In the genomic region with DNA sequence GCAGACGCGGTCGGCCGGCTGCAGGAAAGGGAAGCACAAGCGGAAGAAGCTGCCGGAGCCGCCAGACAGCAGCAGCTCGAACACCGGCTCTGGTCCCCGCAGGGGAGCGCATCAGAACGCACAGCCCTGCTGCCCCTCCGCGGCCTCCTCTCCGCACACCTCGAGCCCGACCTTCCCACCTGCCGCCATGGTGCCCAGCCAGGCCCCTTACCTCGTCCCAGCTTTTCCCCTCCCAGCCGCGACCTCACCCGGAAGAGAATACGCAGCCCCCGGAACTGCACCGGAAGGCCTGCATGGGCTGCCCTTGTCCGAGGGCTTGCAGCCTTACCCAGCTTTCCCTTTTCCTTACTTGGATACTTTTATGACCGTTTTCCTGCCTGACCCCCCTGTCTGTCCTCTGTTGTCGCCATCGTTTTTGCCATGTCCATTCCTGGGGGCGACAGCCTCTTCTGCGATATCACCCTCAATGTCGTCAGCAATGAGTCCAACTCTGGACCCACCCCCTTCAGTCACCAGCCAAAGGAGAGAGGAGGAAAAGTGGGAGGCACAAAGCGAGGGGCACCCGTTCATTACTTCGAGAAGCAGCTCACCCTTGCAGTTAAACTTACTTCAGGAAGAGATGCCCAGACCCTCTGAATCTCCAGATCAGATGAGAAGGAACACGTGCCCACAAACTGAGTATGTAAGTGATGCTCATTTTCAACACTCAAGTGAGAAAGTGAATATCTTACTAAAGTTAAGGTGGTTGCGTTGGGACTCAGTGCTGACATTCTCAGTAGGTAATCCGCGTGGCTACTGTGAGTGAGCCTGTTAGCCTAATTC, we compare ENCODE assay signal across 1 cellular context.
TF ChIP-seq lines count a peak whose summit lies in the region.

No MANE protein-coding gene starts in this region.

TF ChIP-seq in K562, 482 proteins besides CTCF, POLR2A, EP300 and RAD21 (continued from another document and continues in another):
- TF ChIP-seq PKNOX1 (IDR thresholded peaks at IDR 0.05) (peak; percentile 58; the same call in 1 of the 2 replicates), HSF4 (CRISPR knock-in tag; IDR thresholded peaks at IDR 0.05; ENCODE audit: borderline replicate concordance) (no peak), SNRNP70 (optimal IDR thresholded peaks at IDR 0.05; ENCODE audit: low read depth, low read length) (no peak), HLTF (IDR thresholded peaks at IDR 0.05) (peak; percentile 95), YBX1 (IDR thresholded peaks at IDR 0.05) (no peak), PCBP1 (IDR thresholded peaks at IDR 0.05; ENCODE audit: low read depth, low read length, poor library complexity, severe bottlenecking) (no peak), ZNF780A (CRISPR knock-in tag; IDR thresholded peaks at IDR 0.05) (no peak), ZNF639 (CRISPR knock-in tag; conservative IDR thresholded peaks at IDR 0.05 in 1 of 2, IDR thresholded peaks at IDR 0.05 in 1 of 2) (peak in 1 of 2 experiments; percentile 77; a peak in 2 of 4 replicates), SMARCA4 (IDR thresholded peaks at IDR 0.05) (peak; percentile 47; the same call in 1 of the 2 replicates), KAT2B (IDR thresholded peaks at IDR 0.05; ENCODE audit: low read depth, low read length) (no peak), PML (IDR thresholded peaks at IDR 0.05; ENCODE audit: low read length) (0 out of 2 replicates have a peak, but pooled peaks have one; percentile 40), ZNF586 (CRISPR knock-in tag; conservative IDR thresholded peaks at IDR 0.05) (no peak), RNF219 (CRISPR knock-in tag; IDR thresholded peaks at IDR 0.05) (no peak), RFX5 (IDR thresholded peaks at IDR 0.05; ENCODE audit: low read depth, low read length) (no peak), ZNF263 (CRISPR knock-in tag; IDR thresholded peaks at IDR 0.05; ENCODE audit: borderline replicate concordance) (peak; percentile 48; the same call in 1 of the 2 replicates), PHB (CRISPR knock-in tag; IDR thresholded peaks at IDR 0.05) (no peak), MYBL2 (IDR thresholded peaks at IDR 0.05; ENCODE audit: low read depth) (no peak), MYBL2 (CRISPR knock-in tag; IDR thresholded peaks at IDR 0.05; ENCODE audit: borderline replicate concordance) (no peak), CHD7 (IDR thresholded peaks at IDR 0.05; ENCODE audit: low read depth, low read length) (no peak), ZNF197 (CRISPR knock-in tag; IDR thresholded peaks at IDR 0.05; ENCODE audit: low read depth) (no peak), TRIM24 (IDR thresholded peaks at IDR 0.05) (peak in 1 of 2 experiments; percentile 52; a peak in 2 of 4 replicates), NFXL1 (CRISPR knock-in tag; IDR thresholded peaks at IDR 0.05) (0 out of 2 replicates have a peak, but pooled peaks have one; percentile 56), GMEB1 (CRISPR knock-in tag; IDR thresholded peaks at IDR 0.05) (0 out of 2 replicates have a peak, but pooled peaks have one; percentile 39), MBD2 (IDR thresholded peaks at IDR 0.05; ENCODE audit: borderline replicate concordance, low read depth) (no peak), ZKSCAN3 (CRISPR knock-in tag; IDR thresholded peaks at IDR 0.05) (no peak), ZNF589 (CRISPR knock-in tag; IDR thresholded peaks at IDR 0.05; ENCODE audit: low read depth) (peak; percentile 50; the same call in 1 of the 2 replicates), MCM5 (IDR thresholded peaks at IDR 0.05; ENCODE audit: low read depth) (no peak)
- TF ChIP-seq, protein P1, sequence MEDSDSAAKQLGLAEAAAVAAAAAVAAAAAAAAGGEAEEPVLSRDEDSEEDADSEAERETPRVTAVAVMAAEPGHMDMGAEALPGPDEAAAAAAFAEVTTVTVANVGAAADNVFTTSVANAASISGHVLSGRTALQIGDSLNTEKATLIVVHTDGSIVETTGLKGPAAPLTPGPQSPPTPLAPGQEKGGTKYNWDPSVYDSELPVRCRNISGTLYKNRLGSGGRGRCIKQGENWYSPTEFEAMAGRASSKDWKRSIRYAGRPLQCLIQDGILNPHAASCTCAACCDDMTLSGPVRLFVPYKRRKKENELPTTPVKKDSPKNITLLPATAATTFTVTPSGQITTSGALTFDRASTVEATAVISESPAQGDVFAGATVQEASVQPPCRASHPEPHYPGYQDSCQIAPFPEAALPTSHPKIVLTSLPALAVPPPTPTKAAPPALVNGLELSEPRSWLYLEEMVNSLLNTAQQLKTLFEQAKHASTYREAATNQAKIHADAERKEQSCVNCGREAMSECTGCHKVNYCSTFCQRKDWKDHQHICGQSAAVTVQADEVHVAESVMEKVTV (CRISPR knock-in tag; IDR thresholded peaks at IDR 0.05), result no peak
- TF ChIP-seq, protein P2, sequence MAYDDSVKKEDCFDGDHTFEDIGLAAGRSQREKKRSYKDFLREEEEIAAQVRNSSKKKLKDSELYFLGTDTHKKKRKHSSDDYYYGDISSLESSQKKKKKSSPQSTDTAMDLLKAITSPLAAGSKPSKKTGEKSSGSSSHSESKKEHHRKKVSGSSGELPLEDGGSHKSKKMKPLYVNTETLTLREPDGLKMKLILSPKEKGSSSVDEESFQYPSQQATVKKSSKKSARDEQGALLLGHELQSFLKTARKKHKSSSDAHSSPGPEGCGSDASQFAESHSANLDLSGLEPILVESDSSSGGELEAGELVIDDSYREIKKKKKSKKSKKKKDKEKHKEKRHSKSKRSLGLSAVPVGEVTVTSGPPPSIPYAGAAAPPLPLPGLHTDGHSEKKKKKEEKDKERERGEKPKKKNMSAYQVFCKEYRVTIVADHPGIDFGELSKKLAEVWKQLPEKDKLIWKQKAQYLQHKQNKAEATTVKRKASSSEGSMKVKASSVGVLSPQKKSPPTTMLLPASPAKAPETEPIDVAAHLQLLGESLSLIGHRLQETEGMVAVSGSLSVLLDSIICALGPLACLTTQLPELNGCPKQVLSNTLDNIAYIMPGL (CRISPR knock-in tag; IDR thresholded peaks at IDR 0.05), result no peak
